1 cellular context compared by ENCODE assay signal in the genomic region with DNA sequence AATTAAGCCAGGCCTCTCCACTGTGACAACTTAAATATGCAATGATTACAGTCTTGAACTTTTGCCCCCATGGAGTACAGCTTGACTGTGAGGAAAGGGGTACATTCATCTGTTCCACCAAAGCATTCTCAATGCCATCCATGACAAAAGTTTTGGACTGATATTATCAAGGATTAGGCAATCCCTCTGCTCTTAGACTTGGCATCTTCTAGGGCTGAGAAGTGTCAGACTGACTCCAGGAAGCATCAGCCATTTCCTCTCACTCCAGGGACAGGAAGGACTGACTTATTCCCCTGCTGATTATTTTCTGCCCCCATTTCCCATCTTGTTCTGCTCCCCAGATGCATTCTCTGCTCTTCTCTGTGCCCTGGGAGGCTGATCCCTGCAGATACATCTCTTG.
TF ChIP-seq lines count a peak whose summit lies in the region.

No MANE protein-coding gene starts in this region.

TF ChIP-seq in WTC11, 78 proteins besides CTCF, POLR2A, EP300 and RAD21 (continued from another document):
- TF ChIP-seq, protein P1, sequence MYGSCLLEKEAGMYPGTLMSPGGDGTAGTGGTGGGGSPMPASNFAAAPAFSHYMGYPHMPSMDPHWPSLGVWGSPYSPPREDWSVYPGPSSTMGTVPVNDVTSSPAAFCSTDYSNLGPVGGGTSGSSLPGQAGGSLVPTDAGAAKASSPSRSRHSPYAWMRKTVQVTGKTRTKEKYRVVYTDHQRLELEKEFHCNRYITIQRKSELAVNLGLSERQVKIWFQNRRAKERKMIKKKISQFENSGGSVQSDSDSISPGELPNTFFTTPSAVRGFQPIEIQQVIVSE (CRISPR knock-in tag; IDR thresholded peaks at IDR 0.05; ENCODE audit: borderline replicate concordance), result no peak
TF ChIP-seq in WTC11: peak in this region for 0.
